8 cellular contexts compared by ENCODE assay signal in genomic region chr7:90595801-90596683, GRCh38. TPM values are rescaled to one million over a fixed set of nuclear protein-coding genes. Genes with fewer than 3 reads are reported as not detected.
A peak's percentile ranks its signal among the peaks of the same experiment; 100 is the strongest.
DNase-seq lines count a peak whose midpoint lies in the region; ATAC-seq and TF ChIP-seq lines count a peak whose summit lies in the region.

TSS of gene CDK14 (plus strand) at chr7:90596321. CDS start at chr7:90596628, 307 bp downstream.

- no peaks in the 10 kb centered on the region for H4K20me1 ChIP-seq in OCI-LY1 (ENCODE audit: insufficient read depth, low read length)
- peaks cover 8% of the 10 kb centered on the region for H4K20me1 ChIP-seq in osteoblast (ENCODE audit: insufficient read depth, low read length)

- peaks cover 38% of the 10 kb centered on the region for H3K27me3 Mint-ChIP-seq in activated naive CD8-positive, alpha-beta T cell

- no peaks in the 10 kb centered on the region for H3K36me3 Mint-ChIP-seq in activated naive CD8-positive, alpha-beta T cell

- H3K27ac ChIP-seq in OCI-LY1 (ENCODE audit: low read depth, low read length, poor library complexity, severe bottlenecking) (no peak within 1 kb of the TSS), cardiac muscle cell (peak within 1 kb of the TSS; percentile 83), osteoblast (ENCODE audit: low read depth, low read length) (peak within 1 kb of the TSS; percentile 78)

- no peaks in the 10 kb centered on the region for H3K9me3 Mint-ChIP-seq in activated naive CD8-positive, alpha-beta T cell (ENCODE audit: low read depth)

- H3K27me3 ChIP-seq in OCI-LY1 (ENCODE audit: insufficient read depth, low read length): peaks cover 6% of the 10 kb centered on the region; the same call in 1 of the 2 replicates
- H3K27me3 ChIP-seq in cardiac muscle cell: no peaks in the 10 kb centered on the region
- no peaks in the 10 kb centered on the region for H3K27me3 ChIP-seq in osteoblast (ENCODE audit: insufficient read depth, low read length)

- no peak within 1 kb of the TSS for H3K27ac Mint-ChIP-seq in activated naive CD8-positive, alpha-beta T cell

- H3K4me3 ChIP-seq in OCI-LY1 (ENCODE audit: low read depth, low read length, poor library complexity, severe bottlenecking) (peak within 1 kb of the TSS; percentile 64), cardiac muscle cell (peak within 1 kb of the TSS; percentile 90), osteoblast (ENCODE audit: insufficient read depth, low read length) (peak within 1 kb of the TSS; percentile 94)

- peak; percentile 70 for ATAC-seq in HG03571 (IDR thresholded peaks at IDR 0.05; ENCODE audit: unreplicated experiment)

- peak within 1 kb of the TSS; percentile 83 for H3K4me3 Mint-ChIP-seq in activated naive CD8-positive, alpha-beta T cell

- peak; percentile 45 for TF ChIP-seq CTCF in GM20000 (IDR thresholded peaks at IDR 0.05; ENCODE audit: extremely low read depth, missing control alignments)
- TF ChIP-seq CTCF in OCI-LY1 (IDR thresholded peaks at IDR 0.05; ENCODE audit: low read length): peak; percentile 26; the same call in 1 of the 2 replicates
- peak; percentile 41 for TF ChIP-seq CTCF in cardiac muscle cell (IDR thresholded peaks at IDR 0.05; ENCODE audit: low read depth, low read length)
- peak; percentile 26 for TF ChIP-seq CTCF in osteoblast (IDR thresholded peaks at IDR 0.05; ENCODE audit: extremely low read depth, low read depth, low read length)

- DNase-seq in EH (ENCODE audit: low read depth) (peak; percentile 65), GM20000 (ENCODE audit: low spot score) (peak; percentile 89), cardiac muscle cell (ENCODE audit: low read depth in 1 of 2, low spot score in 1 of 2) (peak; percentile 82 to 87), osteoblast (ENCODE audit: insufficient read length, low spot score, missing footprints) (peak; percentile 98), NCI-H2107 (lab: John Stamatoyannopoulos, UW) (no peak)

- H2AFZ ChIP-seq in OCI-LY1 (ENCODE audit: low read length): peak within 1 kb of the TSS; percentile 20; the same call in 1 of the 2 replicates
- H2AFZ ChIP-seq in osteoblast (ENCODE audit: low read length): peak within 1 kb of the TSS; percentile 88

- H3F3A ChIP-seq in OCI-LY1 (ENCODE audit: insufficient read depth, low read length): no peaks in the 10 kb centered on the region

- no peaks in the 10 kb centered on the region for H3K36me3 ChIP-seq in OCI-LY1 (ENCODE audit: insufficient read depth, low read length)
- H3K36me3 ChIP-seq in cardiac muscle cell: no peaks in the 10 kb centered on the region
- H3K36me3 ChIP-seq in osteoblast (ENCODE audit: insufficient read depth, low read length): no peaks in the 10 kb centered on the region

- H3K4me2 ChIP-seq in OCI-LY1 (ENCODE audit: low read length) (peak within 1 kb of the TSS; percentile 79), osteoblast (ENCODE audit: insufficient read depth, low read length) (peak within 1 kb of the TSS; percentile 95)

- peak within 1 kb of the TSS; percentile 43 for H3K9ac ChIP-seq in OCI-LY1 (ENCODE audit: low read length)

- H3K4me1 Mint-ChIP-seq in activated naive CD8-positive, alpha-beta T cell (ENCODE audit: low read depth): peaks cover 16% of the 10 kb centered on the region

- H3K9me2 ChIP-seq in OCI-LY1 (ENCODE audit: low read depth, low read length): no peaks in the 10 kb centered on the region

- H3K79me2 ChIP-seq in OCI-LY1 (ENCODE audit: insufficient read depth, low read length) (no peaks in the 10 kb centered on the region), osteoblast (ENCODE audit: insufficient read depth, low read length) (peaks cover 42% of the 10 kb centered on the region)

- H3K4me1 ChIP-seq in OCI-LY1 (ENCODE audit: insufficient read depth, low read length, severe bottlenecking): peaks cover 16% of the 10 kb centered on the region
- H3K4me1 ChIP-seq in cardiac muscle cell (ENCODE audit: low read depth): peaks cover 14% of the 10 kb centered on the region
- H3K4me1 ChIP-seq in osteoblast (ENCODE audit: insufficient read depth, low read length): peaks cover 25% of the 10 kb centered on the region

- no peaks in the 10 kb centered on the region for H3K9me3 ChIP-seq in OCI-LY1 (ENCODE audit: low read length)
- no peaks in the 10 kb centered on the region for H3K9me3 ChIP-seq in cardiac muscle cell (ENCODE audit: low read depth)
- no peaks in the 10 kb centered on the region for H3K9me3 ChIP-seq in osteoblast (ENCODE audit: low read depth, low read length)

RNA-seq across cellular contexts. Expression of gene CDK14, which starts in this region (rescaled TPM):
- total RNA-seq in cardiac muscle cell: 20.6 and 22.5 TPM in 2 replicates
- 23.1 and 27.9 TPM in 2 replicates for polyA plus RNA-seq in cardiac muscle cell
- 39.1 and 54.8 TPM in 2 replicates for total RNA-seq in osteoblast
